In genomic region chr3:69084326-69084667, GRCh38 we compare ENCODE assay signal across 8 cellular contexts. TPM values are rescaled to one million over a fixed set of nuclear protein-coding genes. Genes with fewer than 3 reads are reported as not detected.
DNase-seq lines count a peak whose midpoint lies in the region; ATAC-seq and TF ChIP-seq lines count a peak whose summit lies in the region.
"Had no signal": no experiment of that assay in that cellular context is flagged by ENCODE, and none has a peak within 500 bp of the region (broad histone marks: within the 10 kb centered on the region; RNA-seq: fewer than 3 reads in every experiment).

No MANE protein-coding gene starts in this region.

- DNase-seq in LoVo (ENCODE audit: low spot score) (peak; percentile 19), cardiac fibroblast (ENCODE audit: low read depth in 2 of 2) (peak; percentile 78 to 88), right lobe of liver (no peak), tibial artery (no peak), NCI-H2227 treated with DMSO at 0.1 percent for 48 hours (lab: John Stamatoyannopoulos, UW) (no peak)

- H3K36me3 ChIP-seq in right lobe of liver (no peaks in the 10 kb centered on the region), tibial artery (no peaks in the 10 kb centered on the region)

- H3K4me3 ChIP-seq in cardiac fibroblast (replicated peaks in 1 of 2; ENCODE audit: low read depth in 2 of 2, low read length in 2 of 2), result peak overlapping the region; percentile 75 to 85
- peak overlapping the region in 2 of 3 donors; percentile 87 to 98 for H3K4me3 ChIP-seq in right lobe of liver
- peak overlapping the region; percentile 95 to 97 for H3K4me3 ChIP-seq in tibial artery

- H3K4me1 ChIP-seq in right lobe of liver, result peaks cover 0 to 45% (median 12%) of the 10 kb centered on the region in 4 donors
- H3K4me1 ChIP-seq in tibial artery, result peaks cover 0 to 65% (median 50%) of the 10 kb centered on the region in 4 donors

- 5% methylated on average over 2 of the region's 2 CpGs for WGBS in right lobe of liver (ENCODE audit: insufficient coverage, low coverage, low lambda C conversion rate, missing lambda C conversion rate)

- H3K27ac ChIP-seq in right lobe of liver, result peak overlapping the region; percentile 63 to 89 (median 88)
- peak overlapping the region; percentile 93 to 96 for H3K27ac ChIP-seq in tibial artery

- H3K27me3 ChIP-seq in right lobe of liver (no peaks in the 10 kb centered on the region), tibial artery (no peaks in the 10 kb centered on the region)

- TF ChIP-seq CTCF in cardiac fibroblast (IDR thresholded peaks at IDR 0.05; ENCODE audit: low read depth, low read length), result no peak
- no peak for TF ChIP-seq CTCF in right lobe of liver (IDR thresholded peaks at IDR 0.05)
- TF ChIP-seq CTCF in tibial artery (IDR thresholded peaks at IDR 0.05), result no peak

- no peak for TF ChIP-seq POLR2A in right lobe of liver (IDR thresholded peaks at IDR 0.05)

- peak; percentile 0 for ATAC-seq in GM18502 (IDR thresholded peaks at IDR 0.05; ENCODE audit: poor library complexity, unreplicated experiment)
- ATAC-seq in right lobe of liver, result peak in 3 of 4 donors; percentile 2 to 33 (median 2)
- no peak for ATAC-seq in GM18868 (IDR thresholded peaks at IDR 0.05; ENCODE audit: unreplicated experiment)

- intact Hi-C loops in right lobe of liver (cut with DNase I) (no loop called here), tibial artery (cut with DNase I; ENCODE audit: low total_unique reads) (loop anchor here (10.0 kb wide), 1 partner anchor 69 kb away; the partner anchor contains the start of gene EOGT)

- H3K9me3 ChIP-seq in right lobe of liver (no peaks in the 10 kb centered on the region), tibial artery (no peaks in the 10 kb centered on the region)

RNA-seq across cellular contexts. Expression of gene ARL6IP5, which starts 0.4 kb away (rescaled TPM):
- 10 to 100 TPM; 25.6 to 48.8 (median 36.3) TPM for total RNA-seq in right lobe of liver

RNA-seq across cellular contexts. Expression of gene UBA3, which starts 4.1 kb away (rescaled TPM):
- total RNA-seq in right lobe of liver, result 10 to 100 TPM; 17.2 to 27.3 (median 20.3) TPM

RNA-seq across cellular contexts. Expression of gene TMF1, which starts 32.2 kb away (rescaled TPM):
- total RNA-seq in right lobe of liver, result 10 to 100 TPM in 4 of 6 experiments, 1 to 10 TPM in 2; 7.9 to 15.4 (median 11.5) TPM

RNA-seq across cellular contexts. Expression of gene LMOD3, which starts 38.1 kb away (rescaled TPM):
- under 1 TPM in 3 of 6 experiments, not detected in 3; 0.07 to 0.25 (median 0.13) TPM for total RNA-seq in right lobe of liver
- total RNA-seq: glomerular endothelial cell had no signal

Comparison
In these comparisons a context has a peak if more than half of its experiments do, and no peak if none do; other contexts are left out.
1. DNase-seq: peak in LoVo (single experiment) and cardiac fibroblast (2 of 2); none in right lobe of liver (0 of 3), tibial artery (0 of 2) and NCI-H2227 treated with DMSO at 0.1 percent for 48 hours (single experiment).
2. Peak in every context shown above with its lines, with median percentiles within 50 percentile points of each other: H3K4me3 ChIP-seq.